14 cellular contexts compared by ENCODE assay signal in the genomic region with DNA sequence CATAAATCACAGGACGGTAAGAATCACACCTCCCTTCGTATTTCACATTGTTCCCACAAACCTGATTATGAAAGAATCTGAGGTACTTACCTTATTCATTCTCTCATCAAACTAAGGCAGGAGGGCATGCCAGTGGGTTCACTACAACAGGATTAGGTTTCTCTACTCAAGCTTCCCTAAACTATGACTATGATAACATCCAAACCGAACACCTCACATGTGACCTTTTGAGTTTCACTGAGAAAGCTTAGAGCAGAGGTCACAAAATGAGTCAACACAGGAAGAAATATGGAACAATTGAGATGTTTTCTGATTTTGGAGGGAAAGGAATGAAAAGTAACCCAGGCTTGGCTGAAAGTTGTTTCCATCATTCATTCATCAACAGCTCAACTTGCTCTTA. TPM values are rescaled to one million over a fixed set of nuclear protein-coding genes. Genes with fewer than 3 reads are reported as not detected.
DNase-seq lines count a peak whose midpoint lies in the region; ATAC-seq lines count a peak whose summit lies in the region.
"Had no signal": no experiment of that assay in that cellular context is flagged by ENCODE, and none has a peak within 500 bp of the region (broad histone marks: within the 10 kb centered on the region; RNA-seq: fewer than 3 reads in every experiment).

No MANE protein-coding gene starts in this region.

- H3K4me3 Mint-ChIP-seq in activated CD4-positive, alpha-beta T cell treated with anti-CD3 and anti-CD28 coated beads, Interleukin-2, amount 10 ng/mL, durations not matched to agents 24 days and 14 days: peak overlapping the region; percentile 49
- peak overlapping the region; percentile 2 to 58 for H3K4me3 Mint-ChIP-seq in stimulated activated naive CD8-positive, alpha-beta T cell treated with anti-CD3 and anti-CD28 coated beads, Interleukin-15, amount 100 ng/mL, for 72 hours
- H3K4me3 Mint-ChIP-seq: CD8-positive, alpha-beta T cell had no signal

- DNase-seq in activated CD4-positive, alpha-beta T cell treated with anti-CD3 and anti-CD28 coated beads, Interleukin-2, amount 10 ng/mL, durations not matched to agents 24 days and 14 days: no peak
- no peak for DNase-seq in activated CD4-positive, alpha-beta T cell treated with anti-CD3 and anti-CD28 coated beads, Interleukin-2, amount 50 U/mL, for 1 hour
- DNase-seq in stimulated activated CD4-positive, alpha-beta T cell treated with anti-CD3 and anti-CD28 coated beads, Interleukin-15, amount 100 ng/mL, for 24 hours: peak; percentile 35
- no peak for DNase-seq in stimulated activated CD4-positive, alpha-beta T cell treated with anti-CD3 and anti-CD28 coated beads, Interleukin-4, amount 100 ng/mL, for 4 hours
- DNase-seq in dermis blood vessel endothelial cell (peak; percentile 12), NCI-H1092 treated with DMSO at 0.1 percent for 48 hours (lab: John Stamatoyannopoulos, UW) (no peak), cerebellar cortex (ENCODE audit: low spot score) (no peak)
- no peak for DNase-seq in stimulated activated naive CD8-positive, alpha-beta T cell treated with anti-CD3 and anti-CD28 coated beads, Interleukin-15, amount 100 ng/mL, for 72 hours
- DNase-seq: CD8-positive, alpha-beta T cell; DMS79; NCI-H2227 treated with DMSO at 0.1 percent for 48 hours; NCI-H524; PC-9 had no signal

- peaks cover 78% of the 10 kb centered on the region for H3K36me3 Mint-ChIP-seq in activated CD4-positive, alpha-beta T cell treated with anti-CD3 and anti-CD28 coated beads, Interleukin-2, amount 10 ng/mL, durations not matched to agents 24 days and 14 days (ENCODE audit: low read depth)

- peaks cover 27% of the 10 kb centered on the region for H3K4me1 Mint-ChIP-seq in activated CD4-positive, alpha-beta T cell treated with anti-CD3 and anti-CD28 coated beads, Interleukin-2, amount 10 ng/mL, durations not matched to agents 24 days and 14 days
- H3K4me1 Mint-ChIP-seq in stimulated activated naive CD8-positive, alpha-beta T cell treated with anti-CD3 and anti-CD28 coated beads, Interleukin-15, amount 100 ng/mL, for 72 hours: peaks cover 24% of the 10 kb centered on the region

- peak; percentile 87 for ATAC-seq in stimulated activated naive CD8-positive, alpha-beta T cell treated with anti-CD3 and anti-CD28 coated beads, Interleukin-15, amount 100 ng/mL, for 72 hours
- ATAC-seq: CD8-positive, alpha-beta T cell; HepG2 had no signal

- no peaks in the 10 kb centered on the region for H3K27me3 Mint-ChIP-seq in activated CD4-positive, alpha-beta T cell treated with anti-CD3 and anti-CD28 coated beads, Interleukin-2, amount 10 ng/mL, durations not matched to agents 24 days and 14 days
- no peaks in the 10 kb centered on the region for H3K27me3 Mint-ChIP-seq in stimulated activated naive CD8-positive, alpha-beta T cell treated with anti-CD3 and anti-CD28 coated beads, Interleukin-15, amount 100 ng/mL, for 72 hours

- H3K27ac Mint-ChIP-seq in activated CD4-positive, alpha-beta T cell treated with anti-CD3 and anti-CD28 coated beads, Interleukin-2, amount 10 ng/mL, durations not matched to agents 24 days and 14 days: peak overlapping the region; percentile 88
- H3K27ac Mint-ChIP-seq in stimulated activated naive CD8-positive, alpha-beta T cell treated with anti-CD3 and anti-CD28 coated beads, Interleukin-15, amount 100 ng/mL, for 72 hours: peak overlapping the region; percentile 8 to 87
- H3K27ac Mint-ChIP-seq: CD8-positive, alpha-beta T cell had no signal

- no peaks in the 10 kb centered on the region for H3K9me3 Mint-ChIP-seq in activated CD4-positive, alpha-beta T cell treated with anti-CD3 and anti-CD28 coated beads, Interleukin-2, amount 10 ng/mL, durations not matched to agents 24 days and 14 days
- no peaks in the 10 kb centered on the region for H3K9me3 Mint-ChIP-seq in stimulated activated naive CD8-positive, alpha-beta T cell treated with anti-CD3 and anti-CD28 coated beads, Interleukin-15, amount 100 ng/mL, for 72 hours
- H3K9me3 Mint-ChIP-seq: CD8-positive, alpha-beta T cell had no signal

- intact Hi-C loops in activated CD4-positive, alpha-beta T cell treated with anti-CD3 and anti-CD28 coated beads, Interleukin-2, amount 10 ng/mL, durations not matched to agents 24 days and 14 days (cut with micrococcal nuclease): loop anchor here (1.0 to 5.0 kb wide), 4 partner anchors 17 to 56 kb away; no protein-coding TSS in a partner anchor

RNA-seq across cellular contexts. Expression of gene UBR4, which starts 24.1 kb away (rescaled TPM):
- total RNA-seq in activated CD4-positive, alpha-beta T cell treated with anti-CD3 and anti-CD28 coated beads, Interleukin-2, amount 10 ng/mL, durations not matched to agents 24 days and 14 days: 145 and 162 TPM in 2 replicates
- total RNA-seq in dermis blood vessel endothelial cell: 95.1 and 172 TPM in 2 replicates

Comparison
In these comparisons a context has a peak if more than half of its experiments do, and no peak if none do; other contexts are left out.
1. DNase-seq: peak in stimulated activated CD4-positive, alpha-beta T cell treated with anti-CD3 and anti-CD28 coated beads, Interleukin-15, amount 100 ng/mL, for 24 hours (single experiment) and dermis blood vessel endothelial cell (single experiment); none in activated CD4-positive, alpha-beta T cell treated with anti-CD3 and anti-CD28 coated beads, Interleukin-2, amount 10 ng/mL, durations not matched to agents 24 days and 14 days (single experiment), activated CD4-positive, alpha-beta T cell treated with anti-CD3 and anti-CD28 coated beads, Interleukin-2, amount 50 U/mL, for 1 hour (single experiment), stimulated activated CD4-positive, alpha-beta T cell treated with anti-CD3 and anti-CD28 coated beads, Interleukin-4, amount 100 ng/mL, for 4 hours (0 of 2), stimulated activated naive CD8-positive, alpha-beta T cell treated with anti-CD3 and anti-CD28 coated beads, Interleukin-15, amount 100 ng/mL, for 72 hours (0 of 2), NCI-H1092 treated with DMSO at 0.1 percent for 48 hours (single experiment) and cerebellar cortex (single experiment).